In genomic region chr21:18951291-18952038, GRCh38 we compare ENCODE assay signal across 8 cellular contexts.
DNase-seq lines count a peak whose midpoint lies in the region; ATAC-seq and TF ChIP-seq lines count a peak whose summit lies in the region.

No MANE protein-coding gene starts in this region.

- no peak for TF ChIP-seq EP300 in Ishikawa (IDR thresholded peaks at IDR 0.05; ENCODE audit: borderline replicate concordance)

- DNase-seq in COLO829 (ENCODE audit: low spot score), result peak; percentile 2
- DNase-seq in SJCRH30, result peak; percentile 40 to 78
- DNase-seq in islet precursor cell, result peak; percentile 61
- DNase-seq in NCI-H226, result no peak
- DNase-seq in GM20000 (ENCODE audit: low spot score), result no peak
- no peak for DNase-seq in COR-L47 (lab: John Stamatoyannopoulos, UW)

- no peaks in the 10 kb centered on the region for H3K36me3 ChIP-seq in SJCRH30

- peak; percentile 63 for TF ChIP-seq RAD21 in Ishikawa (IDR thresholded peaks at IDR 0.05; ENCODE audit: low read depth)

- H3K27ac ChIP-seq in SJCRH30, result no peak overlapping the region

- H3K4me3 ChIP-seq in SJCRH30, result no peak overlapping the region

- no peak for ATAC-seq in GM21423 (IDR thresholded peaks at IDR 0.05; ENCODE audit: unreplicated experiment)

- no peak for TF ChIP-seq CTCF in GM20000 (IDR thresholded peaks at IDR 0.05; ENCODE audit: extremely low read depth, missing control alignments)

- no peaks in the 10 kb centered on the region for H3K27me3 ChIP-seq in SJCRH30

- no peaks in the 10 kb centered on the region for H3K9me3 ChIP-seq in SJCRH30 (replicated peaks)

- no peaks in the 10 kb centered on the region for H3K4me1 ChIP-seq in SJCRH30

TF ChIP-seq in Ishikawa, 13 proteins besides CTCF, POLR2A, EP300 and RAD21:
- TF ChIP-seq, protein P1, sequence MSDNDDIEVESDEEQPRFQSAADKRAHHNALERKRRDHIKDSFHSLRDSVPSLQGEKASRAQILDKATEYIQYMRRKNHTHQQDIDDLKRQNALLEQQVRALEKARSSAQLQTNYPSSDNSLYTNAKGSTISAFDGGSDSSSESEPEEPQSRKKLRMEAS (IDR thresholded peaks at IDR 0.05), result no peak

Comparison
In these comparisons a context has a peak if more than half of its experiments do, and no peak if none do; other contexts are left out.
1. DNase-seq: peak in COLO829 (single experiment), SJCRH30 (2 of 2) and islet precursor cell (single experiment); none in NCI-H226 (single experiment), GM20000 (single experiment) and COR-L47 (single experiment).